Comparison of ENCODE assay signal across 10 cellular contexts in genomic region chr22:32904044-32904443, GRCh38.
DNase-seq lines count a peak whose midpoint lies in the region; ATAC-seq and TF ChIP-seq lines count a peak whose summit lies in the region.
"Had no signal": no experiment of that assay in that cellular context is flagged by ENCODE, and none has a peak within 500 bp of the region (broad histone marks: within the 10 kb centered on the region; RNA-seq: fewer than 3 reads in every experiment).

No MANE protein-coding gene starts in this region.

- H3K14ac ChIP-seq in neuronal stem cell (ENCODE audit: low read length), result no peak overlapping the region

- ATAC-seq in HG03135 (IDR thresholded peaks at IDR 0.05; ENCODE audit: unreplicated experiment) (no peak), GM21786 (IDR thresholded peaks at IDR 0.05; ENCODE audit: unreplicated experiment) (no peak)

- H2BK120ac ChIP-seq in neuronal stem cell (ENCODE audit: low read depth, low read length), result no peak overlapping the region

- DNase-seq in NCI-H526 (lab: John Stamatoyannopoulos, UW), result peak; percentile 10 to 35
- no peak for DNase-seq in NCI-H526 treated with DMSO at 0.1 percent for 48 hours (lab: John Stamatoyannopoulos, UW)
- DNase-seq in NCI-H2227 (lab: John Stamatoyannopoulos, UW; ENCODE audit: unreplicated experiment), result peak; percentile 67
- DNase-seq in epithelial cell of esophagus (ENCODE audit: low read depth), result peak; percentile 58
- peak; percentile 38 for DNase-seq in neuronal stem cell (ENCODE audit: low spot score)
- DNase-seq in lower leg skin (ENCODE audit: low spot score in 2 of 2), result no peak
- DNase-seq: stimulated activated CD4-positive, alpha-beta T cell treated with anti-CD3 and anti-CD28 coated beads, Interleukin-1b, Interleukin-23, amount 100 ng/mL, for 48 hours; T1000 had no signal

- H3K27me3 ChIP-seq in neuronal stem cell (ENCODE audit: control insufficient read depth in 3 of 3, insufficient read depth in 3 of 3, low read depth in 1 of 3, low read length in 3 of 3), result no peaks in the 10 kb centered on the region

- no peak overlapping the region for H2BK15ac ChIP-seq in neuronal stem cell (ENCODE audit: low read length)

- no CpG with 5 or more reads among the region's 3 CpGs for WGBS in neuronal stem cell (ENCODE audit: extremely low coverage in 2 of 2, insufficient read length in 2 of 2, insufficient replicate concordance in 1 of 2), 2 donors
- 85 to 86% methylated on average over 3 of the region's 3 CpGs for whole genome bisulfite sequencing in lower leg skin, 2 donors

- H4K8ac ChIP-seq in neuronal stem cell (ENCODE audit: low read depth, low read length), result no peak overlapping the region

- H3K79me1 ChIP-seq in neuronal stem cell (ENCODE audit: low read depth, low read length), result no peaks in the 10 kb centered on the region

- no peak overlapping the region for H3K23ac ChIP-seq in neuronal stem cell (ENCODE audit: low read depth, low read length, poor library complexity)

- H3K9me3 ChIP-seq in neuronal stem cell (replicated peaks in 1 of 2; ENCODE audit: control insufficient read depth in 2 of 2, insufficient read depth in 1 of 2, low read depth in 1 of 2, low read length in 2 of 2), result no peaks in the 10 kb centered on the region

- no peaks in the 10 kb centered on the region for H3K36me3 ChIP-seq in neuronal stem cell (replicated peaks in 1 of 2; ENCODE audit: control insufficient read depth in 2 of 2, insufficient read depth in 2 of 2, low read length in 2 of 2)

- H3K18ac ChIP-seq in neuronal stem cell (ENCODE audit: low read length), result no peak overlapping the region

- no peak overlapping the region for H2AK5ac ChIP-seq in neuronal stem cell (ENCODE audit: low read depth, low read length)

- no peak overlapping the region for H3K4me3 ChIP-seq in epithelial cell of esophagus (ENCODE audit: low read length)
- no peak overlapping the region for H3K4me3 ChIP-seq in neuronal stem cell (ENCODE audit: low read length in 2 of 2)
- H3K4me3 ChIP-seq in lower leg skin (ENCODE audit: low read depth, poor library complexity, severe bottlenecking), result no peak overlapping the region

- H3K27ac ChIP-seq in neuronal stem cell (replicated peaks; ENCODE audit: low read length), result no peak overlapping the region

- peak overlapping the region; percentile 81 for H2AFZ ChIP-seq in neuronal stem cell (ENCODE audit: low read length)

- no peak overlapping the region for H3K4ac ChIP-seq in neuronal stem cell (ENCODE audit: low read length)

- H4K91ac ChIP-seq in neuronal stem cell (ENCODE audit: low read depth, low read length, poor library complexity), result no peak overlapping the region

- H3K4me2 ChIP-seq in neuronal stem cell (ENCODE audit: insufficient read depth, low read length, poor library complexity, severe bottlenecking), result no peak overlapping the region

- no peak overlapping the region for H2BK5ac ChIP-seq in neuronal stem cell (ENCODE audit: low read length)

- intact Hi-C loops in lower leg skin (cut with DNase I; ENCODE audit: low total_unique reads), result no loop called here

- H3K4me1 ChIP-seq in neuronal stem cell (ENCODE audit: control insufficient read depth in 2 of 2, insufficient read depth in 1 of 2, low read depth in 1 of 2, low read length in 2 of 2), result peaks cover 0 to 10% of the 10 kb centered on the region in 2 donors

- no peak overlapping the region for H3K9ac ChIP-seq in neuronal stem cell (ENCODE audit: low read depth, low read length, poor library complexity)

- TF ChIP-seq CTCF in epithelial cell of esophagus (IDR thresholded peaks at IDR 0.05; ENCODE audit: insufficient read depth, low read depth, low read length, missing control alignments) (no peak), lower leg skin (IDR thresholded peaks at IDR 0.05) (no peak)

- H2BK12ac ChIP-seq in neuronal stem cell (ENCODE audit: low read length), result no peak overlapping the region

- TF ChIP-seq POLR2A in lower leg skin (IDR thresholded peaks at IDR 0.05), result no peak

Comparison
In these comparisons a context has a peak if more than half of its experiments do, and no peak if none do; other contexts are left out.
1. DNase-seq: peak in NCI-H526 (2 of 2), NCI-H2227 (single experiment), epithelial cell of esophagus (single experiment) and neuronal stem cell (single experiment); none in NCI-H526 treated with DMSO at 0.1 percent for 48 hours (single experiment) and lower leg skin (0 of 2).